ENCODE assay signal across 20 cellular contexts in the genomic region with DNA sequence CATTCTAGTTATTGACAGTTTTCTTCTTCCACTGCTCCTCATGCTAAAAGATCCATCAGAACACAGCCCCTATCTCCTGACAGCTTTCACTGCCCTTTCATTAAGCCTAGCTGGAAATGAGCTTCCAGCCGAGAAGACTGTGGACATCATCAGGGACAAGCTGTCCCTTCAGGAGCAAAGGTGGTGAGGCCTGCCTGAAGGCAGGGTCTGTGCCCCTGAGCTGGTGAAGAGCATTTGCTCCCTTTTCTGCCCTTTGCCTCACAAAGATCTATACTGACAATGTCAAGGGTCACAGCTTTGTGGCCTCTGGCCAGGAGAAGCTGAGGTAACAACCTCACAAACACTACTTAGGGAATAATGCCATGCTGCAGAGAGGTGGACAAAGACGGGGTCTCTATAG. TPM values are rescaled to one million over a fixed set of nuclear protein-coding genes. Genes with fewer than 3 reads are reported as not detected.
DNase-seq lines count a peak whose midpoint lies in the region; ATAC-seq, FAIRE-seq and TF ChIP-seq lines count a peak whose summit lies in the region.
"Had no signal": no experiment of that assay in that cellular context is flagged by ENCODE, and none has a peak within 500 bp of the region (broad histone marks: within the 10 kb centered on the region; RNA-seq: fewer than 3 reads in every experiment).

No MANE protein-coding gene starts in this region.

- H3K4me1 ChIP-seq in left ventricle myocardium inferior (peaks cover 47% of the 10 kb centered on the region), right lobe of liver (peaks cover 0 to 8% (median 4%) of the 10 kb centered on the region in 4 donors), aorta (ENCODE audit: control insufficient read depth in 1 of 2, insufficient read depth in 2 of 2, low read length in 2 of 2) (peaks cover 0 to 4% of the 10 kb centered on the region in 2 donors)
- H3K4me1 ChIP-seq: SJSA1 had no signal

- no peak for FAIRE-seq in GM12891 (lab: Jason Lieb, UNC)

- no peaks in the 10 kb centered on the region for H3K9me3 ChIP-seq in left ventricle myocardium inferior (replicated peaks)
- H3K9me3 ChIP-seq in right lobe of liver = peaks cover 0 to 3% (median 0%) of the 10 kb centered on the region in 4 donors
- no peaks in the 10 kb centered on the region for H3K9me3 ChIP-seq in aorta (ENCODE audit: control insufficient read depth, low read length)
- H3K9me3 ChIP-seq: HAP-1, SJSA1 had no signal

- no peak for DNase-seq in left ventricle myocardium inferior
- DNase-seq in right lobe of liver = peak in 1 of 3 donors; percentile 21
- DNase-seq in stimulated activated effector memory CD8-positive, alpha-beta T cell treated with anti-CD3 and anti-CD28 coated beads, Interleukin-12 subunit alpha, Interleukin-12 subunit beta, amount 100 ng/mL, for 72 hours (ENCODE audit: low spot score in 2 of 2) = no peak
- DNase-seq in activated CD4-positive, alpha-beta T cell treated with anti-CD3 and anti-CD28 coated beads for 4 hours = no peak
- no peak for DNase-seq in GM12891 (ENCODE audit: insufficient read length, low spot score)
- DNase-seq in DMS79 treated with DMSO at 0.1 percent for 48 hours (lab: John Stamatoyannopoulos, UW) = no peak
- DNase-seq in aorta = no peak
- DNase-seq: Calu3; CD4-positive, alpha-beta T cell; DMS53; MV-4-11; NCI-H1436; NCI-H2029 treated with DMSO at 0.1 percent for 48 hours; NCI-H510A; NCI-H774; RPMI8226 had no signal

- H3K4me3 ChIP-seq in left ventricle myocardium inferior (no peak overlapping the region), right lobe of liver (no peak overlapping the region), aorta (ENCODE audit: low read length in 2 of 2) (no peak overlapping the region)
- H3K4me3 ChIP-seq: HAP-1, SJSA1 had no signal

- TF ChIP-seq POLR2A in right lobe of liver (IDR thresholded peaks at IDR 0.05) = no peak
- no peak for TF ChIP-seq POLR2A in GM12891 (IDR thresholded peaks at IDR 0.05; ENCODE audit: low read depth, low read length)

- peaks cover 0 to 2% (median 0%) of the 10 kb centered on the region in 5 experiments for H3K9me3 Mint-ChIP-seq in brain
- H3K9me3 Mint-ChIP-seq in stimulated activated effector memory CD8-positive, alpha-beta T cell treated with anti-CD3 and anti-CD28 coated beads, Interleukin-12 subunit alpha, Interleukin-12 subunit beta, amount 100 ng/mL, for 72 hours = no peaks in the 10 kb centered on the region
- H3K9me3 Mint-ChIP-seq: CD4-positive, alpha-beta T cell had no signal

- TF ChIP-seq CTCF in brain (conservative IDR thresholded peaks at IDR 0.05) (no peak), left ventricle myocardium inferior (IDR thresholded peaks at IDR 0.05; ENCODE audit: borderline replicate concordance) (no peak), right lobe of liver (IDR thresholded peaks at IDR 0.05) (no peak)

- WGBS in right lobe of liver (ENCODE audit: insufficient coverage, low coverage, low lambda C conversion rate, missing lambda C conversion rate) = no CpG with 5 or more reads among the region's 2 CpGs
- WGBS in aorta, 2 donors = 75 to 79% methylated on average over 2 of the region's 2 CpGs

- H3K36me3 ChIP-seq in left ventricle myocardium inferior (peaks cover 28% of the 10 kb centered on the region), right lobe of liver (no peaks in the 10 kb centered on the region), aorta (ENCODE audit: control insufficient read depth in 1 of 2, insufficient read depth in 2 of 2, low read length in 1 of 2) (no peaks in the 10 kb centered on the region)
- H3K36me3 ChIP-seq: HAP-1, SJSA1 had no signal

- peaks cover 18% of the 10 kb centered on the region for H3K36me3 Mint-ChIP-seq in brain
- peaks cover 21% of the 10 kb centered on the region for H3K36me3 Mint-ChIP-seq in stimulated activated effector memory CD8-positive, alpha-beta T cell treated with anti-CD3 and anti-CD28 coated beads, Interleukin-12 subunit alpha, Interleukin-12 subunit beta, amount 100 ng/mL, for 72 hours

- H3K27me3 ChIP-seq in left ventricle myocardium inferior (ENCODE audit: low read depth) (no peaks in the 10 kb centered on the region), right lobe of liver (no peaks in the 10 kb centered on the region), aorta (ENCODE audit: control insufficient read depth in 1 of 2, insufficient read depth in 2 of 2, low read length in 1 of 2) (no peaks in the 10 kb centered on the region)
- H3K27me3 ChIP-seq: SJSA1 had no signal

- ATAC-seq in right lobe of liver (peak; percentile 63 to 69 (median 66)), aorta (ENCODE audit: low FRiP score) (no peak)
- ATAC-seq in stimulated activated effector memory CD8-positive, alpha-beta T cell treated with anti-CD3 and anti-CD28 coated beads, Interleukin-12 subunit alpha, Interleukin-12 subunit beta, amount 100 ng/mL, for 72 hours = no peak

- no peak overlapping the region for H3K4me3 Mint-ChIP-seq in brain
- H3K4me3 Mint-ChIP-seq in stimulated activated effector memory CD8-positive, alpha-beta T cell treated with anti-CD3 and anti-CD28 coated beads, Interleukin-12 subunit alpha, Interleukin-12 subunit beta, amount 100 ng/mL, for 72 hours = no peak overlapping the region
- H3K4me3 Mint-ChIP-seq: B cell; CD4-positive, alpha-beta T cell had no signal

- H3K27ac ChIP-seq in left ventricle myocardium inferior (replicated peaks) = peak overlapping the region; percentile 88
- no peak overlapping the region for H3K27ac ChIP-seq in right lobe of liver
- H3K27ac ChIP-seq in aorta (ENCODE audit: low read depth in 1 of 2, low read length in 2 of 2) = no peak overlapping the region
- H3K27ac ChIP-seq: SJSA1 had no signal

- peaks cover 36% of the 10 kb centered on the region for H3K4me1 Mint-ChIP-seq in brain
- H3K4me1 Mint-ChIP-seq in stimulated activated effector memory CD8-positive, alpha-beta T cell treated with anti-CD3 and anti-CD28 coated beads, Interleukin-12 subunit alpha, Interleukin-12 subunit beta, amount 100 ng/mL, for 72 hours = no peaks in the 10 kb centered on the region
- H3K4me1 Mint-ChIP-seq: B cell had no signal

- H3K27ac Mint-ChIP-seq in brain = peak overlapping the region; percentile 50 to 92 (median 69)
- peak overlapping the region; percentile 38 for H3K27ac Mint-ChIP-seq in stimulated activated effector memory CD8-positive, alpha-beta T cell treated with anti-CD3 and anti-CD28 coated beads, Interleukin-12 subunit alpha, Interleukin-12 subunit beta, amount 100 ng/mL, for 72 hours
- H3K27ac Mint-ChIP-seq: B cell; CD4-positive, alpha-beta T cell had no signal

- no peaks in the 10 kb centered on the region for H3K27me3 Mint-ChIP-seq in brain
- H3K27me3 Mint-ChIP-seq: B cell; CD4-positive, alpha-beta T cell had no signal

- intact Hi-C loops in left ventricle myocardium inferior (cut with micrococcal nuclease) = no loop called here
- intact Hi-C loops in right lobe of liver (cut with DNase I) = no loop called here
- intact Hi-C loops in aorta (cut with DNase I) = no loop called here

TF ChIP-seq in GM12891, 5 proteins besides CTCF, POLR2A, EP300 and RAD21:
- TF ChIP-seq POU2F2 (IDR thresholded peaks at IDR 0.05; ENCODE audit: low read depth, low read length) (no peak), PAX5 (IDR thresholded peaks at IDR 0.05; ENCODE audit: insufficient read depth, low read length, severe bottlenecking) (no peak), POLR2AphosphoS5 (IDR thresholded peaks at IDR 0.05; ENCODE audit: low read depth, low read length) (no peak), SPI1 (IDR thresholded peaks at IDR 0.05; ENCODE audit: low read depth, low read length) (no peak), TAF1 (IDR thresholded peaks at IDR 0.05; ENCODE audit: low read depth, low read length) (no peak)

RNA-seq across cellular contexts. Expression of a gene that starts 55.6 kb away (rescaled TPM):
- 44.3 TPM for polyA plus RNA-seq in brain (ENCODE audit: insufficient read depth, low read depth, low replicate concordance)
- total RNA-seq in left ventricle myocardium inferior = 56.9 TPM
- 10 to 100 TPM; 30.2 to 50.0 (median 36.9) TPM for total RNA-seq in right lobe of liver
- polyA plus RNA-seq in GM12891 (2012; ENCODE audit: low read depth, missing spikeins) = 9.1 TPM
- 10 to 100 TPM; 51.8 to 78.7 TPM for total RNA-seq in aorta
- polyA plus RNA-seq in aorta = 10 to 100 TPM; 45.5 to 64.0 TPM

Comparison
In these comparisons a context has a peak if more than half of its experiments do, and no peak if none do; other contexts are left out.
1. ATAC-seq: peak in right lobe of liver (4 of 4); none in stimulated activated effector memory CD8-positive, alpha-beta T cell treated with anti-CD3 and anti-CD28 coated beads, Interleukin-12 subunit alpha, Interleukin-12 subunit beta, amount 100 ng/mL, for 72 hours (single experiment) and aorta (single experiment).